Comparison of ENCODE assay signal across 20 cellular contexts in genomic region chr12:89501793-89502192, GRCh38. TPM values are rescaled to one million over a fixed set of nuclear protein-coding genes. Genes with fewer than 3 reads are reported as not detected.
DNase-seq lines count a peak whose midpoint lies in the region; ATAC-seq, FAIRE-seq and TF ChIP-seq lines count a peak whose summit lies in the region.
"Had no signal": no experiment of that assay in that cellular context is flagged by ENCODE, and none has a peak within 500 bp of the region (broad histone marks: within the 10 kb centered on the region; RNA-seq: fewer than 3 reads in every experiment).

No MANE protein-coding gene starts in this region.

- H3K4me3 Mint-ChIP-seq in T-helper 17 cell = no peak overlapping the region
- H3K4me3 Mint-ChIP-seq: CD4-positive, alpha-beta memory T cell had no signal

- H3K27ac ChIP-seq in K562 (ENCODE audit: extremely low read depth, low read depth, low read length) (no peak overlapping the region), epithelial cell of prostate (peak overlapping the region; percentile 48)
- H3K27ac ChIP-seq: C4-2B, GM23248 had no signal

- no peaks in the 10 kb centered on the region for H3K9me1 ChIP-seq in K562 (ENCODE audit: control insufficient read depth, insufficient read depth, low read length)

- TF ChIP-seq CTCF in K562 (IDR thresholded peaks at IDR 0.05 in 2 of 3, conservative IDR thresholded peaks at IDR 0.05 in 1 of 3; ENCODE audit: insufficient read depth in 2 of 3, low read depth in 1 of 3, low read length in 3 of 3) (no peak), omental fat pad (IDR thresholded peaks at IDR 0.05) (no peak)

- no peaks in the 10 kb centered on the region for H3K36me3 ChIP-seq in K562 (ENCODE audit: control insufficient read depth, insufficient read depth, low read length)
- H3K36me3 ChIP-seq: HAP-1 had no signal

- intact Hi-C loops in K562 (cut with micrococcal nuclease) = no loop called here

- H3K4me1 Mint-ChIP-seq in T-helper 17 cell = peaks cover 24% of the 10 kb centered on the region

- H2AFZ ChIP-seq in K562 (ENCODE audit: low read depth, low read length) = no peak overlapping the region
- H2AFZ ChIP-seq: GM23248 had no signal

- TF ChIP-seq POLR2A in K562 (conservative IDR thresholded peaks at IDR 0.05) (no peak), GM18505 (IDR thresholded peaks at IDR 0.05; ENCODE audit: borderline replicate concordance, extremely low read depth, insufficient read depth, insufficient read length) (no peak)

- BruUV-seq in K562 (replicated peaks; lab: Mats Ljungman, UMichigan) = no TSS peak

- no peak overlapping the region for H3K9ac ChIP-seq in K562 (ENCODE audit: insufficient read depth in 1 of 2, low read depth in 2 of 2, low read length in 2 of 2)
- H3K9ac ChIP-seq: GM23248 had no signal

- H3K4me3 ChIP-seq in K562 = no peak overlapping the region
- H3K4me3 ChIP-seq: GM23248, HAP-1 had no signal

- peak; percentile 35 for FAIRE-seq in K562 (lab: Jason Lieb, UNC)
- FAIRE-seq: A204.1, HTR-8/SVneo had no signal

- ATAC-seq in T-helper 17 cell (no peak), K562 (no peak), omental fat pad (ENCODE audit: low FRiP score) (peak; percentile 23), GM18505 (IDR thresholded peaks at IDR 0.05; ENCODE audit: unreplicated experiment) (no peak)

- H3K4me2 ChIP-seq in K562 (ENCODE audit: insufficient read depth, low read length) = no peak overlapping the region

- POLR2A ChIA-PET in K562 (lab: Yijun Ruan, JAX) = no interaction called here

- in situ Hi-C loops in K562 (cut with MboI) = no loop called here

- no peaks in the 10 kb centered on the region for H3K27me3 ChIP-seq in K562 (ENCODE audit: control insufficient read depth in 2 of 2, insufficient read depth in 2 of 2, low read length in 2 of 2)

- no peaks in the 10 kb centered on the region for H3K27me3 Mint-ChIP-seq in T-helper 17 cell
- H3K27me3 Mint-ChIP-seq: CD4-positive, alpha-beta memory T cell had no signal

- H3K9me3 ChIP-seq in T-helper 17 cell (ENCODE audit: control insufficient read depth, low read length, poor library complexity, severe bottlenecking) (no peaks in the 10 kb centered on the region), K562 (replicated peaks; ENCODE audit: control insufficient read depth, insufficient read depth, low read depth, low read length) (no peaks in the 10 kb centered on the region)
- H3K9me3 ChIP-seq: HAP-1 had no signal

- CTCF ChIA-PET in K562 (lab: Yijun Ruan, JAX; ENCODE audit: low intra/inter-chr PET ratio) = no interaction called here

- TF ChIP-seq RAD21 in K562 (CRISPR knock-in tag; conservative IDR thresholded peaks at IDR 0.05 in 1 of 2, IDR thresholded peaks at IDR 0.05 in 1 of 2) = no peak

- H3K79me2 ChIP-seq in K562 (ENCODE audit: control insufficient read depth, insufficient read depth, low read length) = no peaks in the 10 kb centered on the region

- TF ChIP-seq EP300 in K562 (IDR thresholded peaks at IDR 0.05; ENCODE audit: low read length) = no peak

- no peak for DNase-seq in T-helper 17 cell
- no peak for DNase-seq in K562 (ENCODE audit: extremely low read depth in 1 of 4, low spot score in 3 of 4)
- DNase-seq in epithelial cell of prostate (ENCODE audit: low read depth, low spot score) = no peak
- DNase-seq in omental fat pad (ENCODE audit: low spot score) = no peak
- no peak for DNase-seq in NCI-H774 (lab: John Stamatoyannopoulos, UW)
- DNase-seq in NK-92 treated with Interleukin-12 subunit alpha and Interleukin-12 subunit beta, amount 100 ng/mL, for 24 hours (lab: John Stamatoyannopoulos, UW) = no peak
- no peak for DNase-seq in T-helper 1 cell
- DNase-seq: AML-193; CD4-positive, alpha-beta memory T cell; DMS153; DMS79; GDM1; GM23248; IMR-90; KBM-7 had no signal

- 0 out of 2 replicates have a peak, but pooled peaks cover 3% of the 10 kb centered on the region for H4K20me1 ChIP-seq in K562 (replicated peaks; ENCODE audit: control insufficient read depth, insufficient read depth, low read length)

- no peaks in the 10 kb centered on the region for H3K4me1 ChIP-seq in K562 (replicated peaks in 1 of 2; ENCODE audit: control insufficient read depth in 2 of 2, insufficient read depth in 2 of 2, low read length in 2 of 2)
- H3K4me1 ChIP-seq: HAP-1 had no signal

- H3K36me3 Mint-ChIP-seq in T-helper 17 cell (ENCODE audit: low read depth) = peaks cover 13% of the 10 kb centered on the region

- peak overlapping the region; percentile 34 for H3K27ac Mint-ChIP-seq in T-helper 17 cell

TF ChIP-seq in K562, 482 proteins besides CTCF, POLR2A, EP300 and RAD21:
- TF ChIP-seq GABPA (tag; conservative IDR thresholded peaks at IDR 0.05; ENCODE audit: low read depth) = no peak
- no peak for TF ChIP-seq MTA2 (IDR thresholded peaks at IDR 0.05; ENCODE audit: low read depth)
- TF ChIP-seq FOXJ3 (CRISPR knock-in tag; IDR thresholded peaks at IDR 0.05) = no peak
- no peak for TF ChIP-seq RFX1 (IDR thresholded peaks at IDR 0.05)
- no peak for TF ChIP-seq TRIM25 (IDR thresholded peaks at IDR 0.05; ENCODE audit: borderline replicate concordance)

RNA-seq across cellular contexts. Expression of gene GALNT4, which starts 22.8 kb away (rescaled TPM):
- 10 to 100 TPM in 1 of 2 donors, 1 to 10 TPM in 1; 9.0 to 13.2 TPM for total RNA-seq in T-helper 17 cell
- 4.4 and 11.7 TPM in 2 replicates for total RNA-seq in K562 (2011; cell fraction: chromatin; rRNA removed; ENCODE audit: low replicate concordance)
- total RNA-seq in K562 (2011; cell fraction: nucleolus; rRNA removed) = 3.8 TPM in 2 replicates
- total RNA-seq in K562 (2011; cell fraction: nucleoplasm; rRNA removed) = 6.3 and 6.6 TPM in 2 replicates
- 3.0 and 3.4 TPM in 2 replicates for total RNA-seq in K562 (2014; rRNA removed)
- 4.6 and 5.9 TPM in 2 replicates for total RNA-seq in K562 (2014; rRNA removed; fragmentation: Illumina TruSeq; extraction: Trizol)
- total RNA-seq in K562 (2015; rRNA removed; fragmentation: Illumina TruSeq; extraction: Trizol) = 3.4 and 3.8 TPM in 2 replicates
- total RNA-seq in K562 (2021) = 3.4 and 3.5 TPM in 2 replicates
- 1.6 and 1.9 TPM in 2 replicates for polyA plus RNA-seq in K562 (2011; rRNA removed)
- 0.30 and 1.2 TPM in 2 replicates for polyA plus RNA-seq in K562 (2011; cell fraction: cytosol; rRNA removed)
- 0.77 and 1.1 TPM in 2 replicates for polyA plus RNA-seq in K562 (2011; cell fraction: nucleus; rRNA removed)
- 2.8 and 2.9 TPM in 2 replicates for polyA plus RNA-seq in K562 (2012)
- 2.3 and 2.5 TPM in 2 replicates for polyA plus RNA-seq in K562 (2014; fragmentation: Illumina TruSeq; extraction: Trizol)
- polyA plus RNA-seq in K562 (2014; fragmentation: Nextera tagmentation; extraction: Ambion mirVana) = 1 to 10 TPM; 1.2 to 1.3 TPM
- polyA plus RNA-seq in K562 (2014; rRNA removed) = 1.7 and 3.6 TPM in 2 replicates
- polyA minus RNA-seq in K562 (2011; rRNA and poly(A)+ RNA removed) = 3.7 and 4.5 TPM in 2 replicates
- polyA minus RNA-seq in K562 (2011; cell fraction: cytosol; rRNA and poly(A)+ RNA removed) = 0.27 and 0.86 TPM in 2 replicates
- polyA minus RNA-seq in K562 (2011; cell fraction: nucleus; rRNA and poly(A)+ RNA removed) = 2.3 and 4.7 TPM in 2 replicates
- 10 to 100 TPM in 2 of 4 donors, 1 to 10 TPM in 2; 7.5 to 16.6 (median 9.8) TPM for total RNA-seq in omental fat pad

RNA-seq across cellular contexts. Expression of gene POC1B, which starts 24.1 kb away (rescaled TPM):
- total RNA-seq in T-helper 17 cell (10 to 100 TPM; 18.2 to 22.0 TPM), K562 (2014; rRNA removed) (8.1 and 9.7 TPM in 2 replicates), K562 (2014; rRNA removed; fragmentation: Illumina TruSeq; extraction: Trizol) (15.2 and 16.4 TPM in 2 replicates), K562 (2015; rRNA removed; fragmentation: Illumina TruSeq; extraction: Trizol) (11.2 and 13.5 TPM in 2 replicates), K562 (2021) (10.4 and 10.8 TPM in 2 replicates), omental fat pad (10 to 100 TPM; 17.9 to 34.8 (median 23.6) TPM)
- total RNA-seq in K562 (2011; cell fraction: chromatin; rRNA removed; ENCODE audit: low replicate concordance) = 15.1 and 44.2 TPM in 2 replicates
- total RNA-seq in K562 (2011; cell fraction: nucleolus; rRNA removed) = 8.5 and 10.4 TPM in 2 replicates
- 18.7 and 19.4 TPM in 2 replicates for total RNA-seq in K562 (2011; cell fraction: nucleoplasm; rRNA removed)
- polyA plus RNA-seq in K562 (2011; rRNA removed) (14.3 and 16.1 TPM in 2 replicates), K562 (2014; fragmentation: Illumina TruSeq; extraction: Trizol) (11.8 and 15.3 TPM in 2 replicates), K562 (2014; fragmentation: Nextera tagmentation; extraction: Ambion mirVana) (1 to 10 TPM; 4.5 to 7.8 TPM), K562 (2014; rRNA removed) (8.0 and 11.2 TPM in 2 replicates)
- polyA plus RNA-seq in K562 (2011; cell fraction: cytosol; rRNA removed) = 6.5 and 10.5 TPM in 2 replicates
- polyA plus RNA-seq in K562 (2011; cell fraction: nucleus; rRNA removed) = 6.8 and 7.4 TPM in 2 replicates
- polyA plus RNA-seq in K562 (2012) = 10.1 and 18.5 TPM in 2 replicates
- 30.7 and 37.5 TPM in 2 replicates for polyA minus RNA-seq in K562 (2011; rRNA and poly(A)+ RNA removed)
- 8.6 and 10.8 TPM in 2 replicates for polyA minus RNA-seq in K562 (2011; cell fraction: cytosol; rRNA and poly(A)+ RNA removed)
- 15.1 and 21.1 TPM in 2 replicates for polyA minus RNA-seq in K562 (2011; cell fraction: nucleus; rRNA and poly(A)+ RNA removed)
